Comparison of ENCODE assay signal across 1 cellular context in genomic region chr17:75922963-75923874, GRCh38.
TF ChIP-seq lines count a peak whose summit lies in the region.

No MANE protein-coding gene starts in this region.

TF ChIP-seq in HepG2, 621 proteins besides CTCF, POLR2A, EP300 and RAD21 (continued from another document):
- TF ChIP-seq HNRNPK (IDR thresholded peaks at IDR 0.05; ENCODE audit: low read depth, low read length, poor library complexity, severe bottlenecking), result no peak
- no peak for TF ChIP-seq ZNF570 (CRISPR knock-in tag; IDR thresholded peaks at IDR 0.05; ENCODE audit: borderline replicate concordance)
- no peak for TF ChIP-seq XBP1 (CRISPR knock-in tag; IDR thresholded peaks at IDR 0.05)
- no peak for TF ChIP-seq ELF3 (CRISPR knock-in tag; IDR thresholded peaks at IDR 0.05)
- TF ChIP-seq TFDP2 (CRISPR knock-in tag; IDR thresholded peaks at IDR 0.05), result peak; percentile 46
- no peak for TF ChIP-seq SCMH1 (CRISPR knock-in tag; IDR thresholded peaks at IDR 0.05; ENCODE audit: borderline replicate concordance)
- no peak for TF ChIP-seq SNAPC5 (CRISPR knock-in tag; IDR thresholded peaks at IDR 0.05; ENCODE audit: borderline replicate concordance)
- TF ChIP-seq HDAC1 (CRISPR knock-in tag; IDR thresholded peaks at IDR 0.05), result peak; percentile 39; the same call in 1 of the 2 replicates
- TF ChIP-seq RELA (CRISPR knock-in tag; IDR thresholded peaks at IDR 0.05), result no peak
- TF ChIP-seq RFXANK (CRISPR knock-in tag; IDR thresholded peaks at IDR 0.05), result no peak
- no peak for TF ChIP-seq ZBTB34 (CRISPR knock-in tag; IDR thresholded peaks at IDR 0.05)
- no peak for TF ChIP-seq STAT5B (CRISPR knock-in tag; IDR thresholded peaks at IDR 0.05)
- TF ChIP-seq ZMYM3 (CRISPR knock-in tag; IDR thresholded peaks at IDR 0.05), result peak; percentile 8; the same call in 1 of the 2 replicates
- TF ChIP-seq ERF (CRISPR knock-in tag; IDR thresholded peaks at IDR 0.05), result no peak
